30 cellular contexts compared by ENCODE assay signal in the genomic region with DNA sequence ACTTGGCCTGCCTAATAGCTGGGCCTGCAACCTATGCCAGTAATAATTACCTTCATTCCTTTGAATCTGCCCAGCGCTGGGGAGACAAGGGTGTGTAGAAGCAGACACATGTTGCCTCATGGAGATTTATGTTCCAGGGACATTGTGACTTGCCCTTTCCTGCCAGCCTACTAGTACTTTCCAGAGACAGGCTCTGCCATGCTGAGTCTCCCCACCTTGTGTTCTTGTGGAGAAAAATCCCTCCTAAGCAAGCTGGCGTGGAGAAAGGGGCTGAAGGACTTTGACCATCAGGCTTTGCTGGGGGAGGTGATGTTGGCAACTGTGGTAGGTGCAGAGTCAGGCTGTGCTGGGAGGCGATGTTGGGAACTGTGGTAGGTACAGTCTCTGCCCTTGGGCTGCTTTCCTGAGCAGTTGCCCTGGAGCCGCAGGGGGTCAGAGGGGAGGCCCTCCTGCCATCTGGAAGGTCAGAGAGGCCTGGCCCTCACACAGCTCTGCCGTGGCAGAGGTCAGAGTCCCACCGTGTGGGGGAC. TPM values are rescaled to one million over a fixed set of nuclear protein-coding genes. Genes with fewer than 3 reads are reported as not detected.
DNase-seq lines count a peak whose midpoint lies in the region; ATAC-seq, FAIRE-seq and TF ChIP-seq lines count a peak whose summit lies in the region.
"Had no signal": no experiment of that assay in that cellular context is flagged by ENCODE, and none has a peak within 500 bp of the region (broad histone marks: within the 10 kb centered on the region; RNA-seq: fewer than 3 reads in every experiment).

No MANE protein-coding gene starts in this region.

- no peak for TF ChIP-seq RAD21 in GM12878 (IDR thresholded peaks at IDR 0.05; ENCODE audit: insufficient read depth, low read depth, low read length)

- SMC1A ChIA-PET in GM12878 (lab: Charles Lee; ENCODE audit: uncharacterized antibody, unreplicated experiment): interaction anchor here (0.6 to 11.6 kb wide), 19 partner anchors 12 to 223 kb away, joined by 3 to 228 read pairs (median 6); no protein-coding TSS in a partner anchor

- H3K79me2 ChIP-seq in GM12878 (ENCODE audit: control insufficient read depth, insufficient read depth, low read length): peaks cover 85% of the 10 kb centered on the region

- intact Hi-C loops in CD8-positive, alpha-beta T cell (cut with DNase I, micrococcal nuclease): no loop called here
- intact Hi-C loops in GM12878 (cut with micrococcal nuclease; ENCODE audit: unreplicated experiment) (loop anchor here (5.0 kb wide), 1 partner anchor 37 kb away; no protein-coding TSS in a partner anchor), posterior vena cava (cut with DNase I) (loop anchor here in 1 of 2 donors (5.0 kb wide), 1 partner anchor 142 kb away; no protein-coding TSS in a partner anchor)

- no peak for FAIRE-seq in GM12878 (lab: Jason Lieb, UNC)
- FAIRE-seq: astrocyte, islet of Langerhans had no signal

- in situ Hi-C loops in GM12878 (cut with MboI): loop anchor here (10.0 to 25.0 kb wide), 2 partner anchors 595 to 1277 kb away; partner anchors contain the start of genes NEK8, TLCD1 and TRAF4

- H3K4me2 ChIP-seq in GM12878 (ENCODE audit: control insufficient read depth, insufficient read depth): peak overlapping the region; percentile 88
- H3K4me2 ChIP-seq: KMS-11 had no signal

- no peak for ATAC-seq in CD8-positive, alpha-beta T cell
- ATAC-seq in GM12878: 0 out of 3 replicates have a peak, but pooled peaks have one; percentile 2
- ATAC-seq: effector memory CD8-positive, alpha-beta T cell; left ventricle myocardium superior; stimulated activated naive B cell treated with anti-CD40 and anti-IgM and Interleukin-4, amounts not matched to agents 10 μg/mL and 1 μg/mL and 100 μg/mL, for 72 hours had no signal

- peak overlapping the region; percentile 27 for H3K27ac Mint-ChIP-seq in CD8-positive, alpha-beta T cell
- H3K27ac Mint-ChIP-seq: B cell; effector memory CD8-positive, alpha-beta T cell; H9; naive B cell; stimulated activated naive B cell treated with anti-CD40 and anti-IgM and Interleukin-4, amounts not matched to agents 10 μg/mL and 1 μg/mL and 100 μg/mL, for 72 hours had no signal

- TF ChIP-seq EP300 in GM12878 (IDR thresholded peaks at IDR 0.05; ENCODE audit: borderline replicate concordance in 1 of 2, control insufficient read depth in 1 of 2, low read depth in 2 of 2, low read length in 2 of 2): no peak

- no TSS peak for BruUV-seq in GM12878 (replicated peaks; lab: Mats Ljungman, UMichigan)

- CTCF ChIA-PET in CD8-positive, alpha-beta T cell (lab: Charles Lee): interaction anchor here (0.7 to 1.2 kb wide), 3 partner anchors 39 to 142 kb away, joined by 3 read pairs; no protein-coding TSS in a partner anchor
- CTCF ChIA-PET in GM12878 (lab: Yijun Ruan, JAX): interaction anchor here (0.7 to 6.6 kb wide), 8 partner anchors 8 to 142 kb away, joined by 3 to 69 read pairs (median 25); no protein-coding TSS in a partner anchor

- H3K4me3 Mint-ChIP-seq in CD8-positive, alpha-beta T cell: no peak overlapping the region
- H3K4me3 Mint-ChIP-seq: B cell; effector memory CD8-positive, alpha-beta T cell; H9; stimulated activated naive B cell treated with anti-CD40 and anti-IgM and Interleukin-4, amounts not matched to agents 10 μg/mL and 1 μg/mL and 100 μg/mL, for 72 hours had no signal

- peaks cover 2% of the 10 kb centered on the region for H3K36me3 Mint-ChIP-seq in CD8-positive, alpha-beta T cell
- H3K36me3 Mint-ChIP-seq: naive B cell had no signal

- no peak overlapping the region for H3K27ac ChIP-seq in CD8-positive, alpha-beta T cell (ENCODE audit: low read depth, low read length)
- H3K27ac ChIP-seq in GM12878 (ENCODE audit: control insufficient read depth, insufficient read depth): peak overlapping the region; percentile 62
- H3K27ac ChIP-seq: coronary artery, KMS-11, Peyer's patch, suprapubic skin, VCaP had no signal

- H3K9me3 Mint-ChIP-seq in CD8-positive, alpha-beta T cell: no peaks in the 10 kb centered on the region
- H3K9me3 Mint-ChIP-seq: CD4-positive, alpha-beta memory T cell; effector memory CD8-positive, alpha-beta T cell; naive B cell; stimulated activated naive B cell treated with anti-CD40 and anti-IgM and Interleukin-4, amounts not matched to agents 10 μg/mL and 1 μg/mL and 100 μg/mL, for 72 hours had no signal

- peak overlapping the region; percentile 42; the same call in 1 of the 2 replicates for H3K9ac ChIP-seq in GM12878 (ENCODE audit: control insufficient read depth, insufficient read depth, low read length)
- H3K9ac ChIP-seq: KMS-11 had no signal

- no peaks in the 10 kb centered on the region for H4K20me1 ChIP-seq in GM12878 (ENCODE audit: control insufficient read depth, insufficient read depth)

- TF ChIP-seq CTCF in CD8-positive, alpha-beta T cell (IDR thresholded peaks at IDR 0.05): no peak
- TF ChIP-seq CTCF in GM12878 (IDR thresholded peaks at IDR 0.05 in 2 of 3, conservative IDR thresholded peaks at IDR 0.05 in 1 of 3; ENCODE audit: control insufficient read depth in 2 of 3, extremely low read depth in 1 of 3, insufficient read depth in 1 of 3, low read depth in 3 of 3, low read length in 3 of 3): no peak

- no peaks in the 10 kb centered on the region for H3K27me3 Mint-ChIP-seq in CD8-positive, alpha-beta T cell (ENCODE audit: low read depth)
- H3K27me3 Mint-ChIP-seq: B cell; CD4-positive, alpha-beta memory T cell; effector memory CD8-positive, alpha-beta T cell; naive B cell; stimulated activated naive B cell treated with anti-CD40 and anti-IgM and Interleukin-4, amounts not matched to agents 10 μg/mL and 1 μg/mL and 100 μg/mL, for 72 hours had no signal

- H2AFZ ChIP-seq in GM12878 (ENCODE audit: control insufficient read depth, low read depth, low read length): no peak overlapping the region

- 78% methylated on average over 6 of the region's 6 CpGs for WGBS in GM12878 (ENCODE audit: insufficient coverage, insufficient replicate concordance, low lambda C conversion rate, missing lambda C conversion rate)

- H3K27me3 ChIP-seq in CD8-positive, alpha-beta T cell (ENCODE audit: insufficient read depth, low read length): no peaks in the 10 kb centered on the region
- H3K27me3 ChIP-seq in GM12878 (replicated peaks in 1 of 2; ENCODE audit: control insufficient read depth in 2 of 2, insufficient read depth in 2 of 2, low read length in 1 of 2): no peaks in the 10 kb centered on the region
- H3K27me3 ChIP-seq: Peyer's patch, suprapubic skin had no signal

- DNase-seq in CD8-positive, alpha-beta T cell: no peak
- DNase-seq in GM12878 (ENCODE audit: low read depth, low spot score) (no peak), islet precursor cell (peak; percentile 62), posterior vena cava (ENCODE audit: low spot score) (peak; percentile 64), NOMO-1 treated with DMSO at 0.1 percent for 48 hours (lab: John Stamatoyannopoulos, UW; ENCODE audit: unreplicated experiment) (no peak), D341Med (ENCODE audit: low spot score) (no peak)
- no peak for DNase-seq in stimulated activated CD4-positive, alpha-beta T cell treated with anti-CD3 and anti-CD28 coated beads, Interleukin-4, amount 100 ng/mL, for 1 hour
- DNase-seq: activated CD4-positive, alpha-beta T cell treated with anti-CD3 and anti-CD28 coated beads for 4 hours; activated T-cell treated with anti-CD3 and anti-CD28 coated beads, Interleukin-2, amount 50 U/mL, for 48 hours; CD4-positive, alpha-beta memory T cell; effector memory CD8-positive, alpha-beta T cell; H9; left ventricle myocardium superior; midbrain; naive B cell; NCI-H146; NCI-H345; NCI-H774; nucleus accumbens; Peyer's patch; SHP77 treated with DMSO at 0.1 percent for 48 hours; stimulated activated naive B cell treated with anti-CD40 and anti-IgM and Interleukin-4, amounts not matched to agents 10 μg/mL and 1 μg/mL and 100 μg/mL, for 72 hours; T-helper 9 cell had no signal

- POLR2A ChIA-PET in CD8-positive, alpha-beta T cell (lab: Charles Lee): no interaction called here
- POLR2A ChIA-PET in GM12878 (lab: Charles Lee): interaction anchor here (1.1 to 13.1 kb wide), 7 partner anchors 11 to 86 kb away, joined by 3 to 143 read pairs (median 8); no protein-coding TSS in a partner anchor

- peaks cover 23% of the 10 kb centered on the region for H3K4me1 ChIP-seq in CD8-positive, alpha-beta T cell (ENCODE audit: insufficient read depth, low read length)
- H3K4me1 ChIP-seq in GM12878 (ENCODE audit: control insufficient read depth, insufficient read depth, low read length): peaks cover 43% of the 10 kb centered on the region

- TF ChIP-seq POLR2A in GM12878 (IDR thresholded peaks at IDR 0.05; ENCODE audit: low read depth, low read length): no peak

- RAD21 ChIA-PET in GM12878 (lab: Charles Lee; ENCODE audit: unreplicated experiment): interaction anchor here (0.8 to 9.7 kb wide), 12 partner anchors 12 to 224 kb away, joined by 3 to 229 read pairs (median 5); no protein-coding TSS in a partner anchor

- H3K4me1 Mint-ChIP-seq in CD8-positive, alpha-beta T cell (ENCODE audit: low read depth): peaks cover 35% of the 10 kb centered on the region

- H3K4me3 ChIP-seq in CD8-positive, alpha-beta T cell (ENCODE audit: low read depth, low read length): no peak overlapping the region
- H3K4me3 ChIP-seq in GM12878: peak overlapping the region; percentile 89
- H3K4me3 ChIP-seq: coronary artery, Peyer's patch, suprapubic skin had no signal

- H3K9me3 ChIP-seq in CD8-positive, alpha-beta T cell (ENCODE audit: low read length): no peaks in the 10 kb centered on the region
- no peaks in the 10 kb centered on the region for H3K9me3 ChIP-seq in GM12878 (replicated peaks; ENCODE audit: control insufficient read depth, insufficient read depth, low read length)
- H3K9me3 ChIP-seq: Peyer's patch, suprapubic skin had no signal

- H3K36me3 ChIP-seq in CD8-positive, alpha-beta T cell (ENCODE audit: insufficient read depth, low read length): no peaks in the 10 kb centered on the region
- H3K36me3 ChIP-seq in GM12878 (ENCODE audit: control insufficient read depth in 2 of 2, insufficient read depth in 2 of 2, low read length in 1 of 2): peaks cover 0 to 1% of the 10 kb centered on the region in 2 experiments; a peak in 2 of 4 replicates
- H3K36me3 ChIP-seq: Peyer's patch, suprapubic skin had no signal

RNA-seq across cellular contexts. Expression of gene KSR1, which starts 4.0 kb away (rescaled TPM):
- total RNA-seq in CD8-positive, alpha-beta T cell: 10 to 100 TPM; 23.3 to 25.6 TPM
- total RNA-seq in GM12878 (2013; cell fraction: nucleolus; rRNA removed): 502 and 598 TPM in 2 replicates
- 21.4 and 26.1 TPM in 2 replicates for total RNA-seq in GM12878 (2014; rRNA removed)
- 19.7 and 20.1 TPM in 2 replicates for total RNA-seq in GM12878 (2014; rRNA removed; fragmentation: Illumina TruSeq; extraction: Trizol)
- total RNA-seq in GM12878 (2021): 60.7 and 64.9 TPM in 2 replicates
- 9.6 TPM for polyA plus RNA-seq in GM12878 (2011; ENCODE audit: low read depth)
- 48.2 and 66.6 TPM in 2 replicates for polyA plus RNA-seq in GM12878 (2011; rRNA removed)
- 61.2 and 63.3 TPM in 2 replicates for polyA plus RNA-seq in GM12878 (2011; cell fraction: cytosol; rRNA removed)
- 337 and 354 TPM in 2 replicates for polyA plus RNA-seq in GM12878 (2011; cell fraction: nucleus; rRNA removed)
- 14.1 and 24.0 TPM in 2 replicates for polyA plus RNA-seq in GM12878 (2012)
- polyA plus RNA-seq in GM12878 (2014; fragmentation: Illumina TruSeq; extraction: Trizol): 29.2 and 44.1 TPM in 2 replicates
- polyA plus RNA-seq in GM12878 (2014; fragmentation: Nextera tagmentation; extraction: Ambion mirVana): 1 to 10 TPM in 1 of 2 experiments, under 1 TPM in 1; 0.97 to 1.7 TPM
- polyA plus RNA-seq in GM12878 (2014; rRNA removed): 44.7 and 47.2 TPM in 2 replicates
- 10 to 100 TPM; 17.5 to 18.3 TPM for polyA plus RNA-seq in GM12878 (2016; fragmentation: Nextera tagmentation; extraction: Ambion mirVana)
- polyA minus RNA-seq in GM12878 (2011; rRNA and poly(A)+ RNA removed): 99.3 and 144 TPM in 2 replicates
- polyA minus RNA-seq in GM12878 (2011; cell fraction: cytosol; rRNA and poly(A)+ RNA removed): 35.6 and 42.5 TPM in 2 replicates
- polyA minus RNA-seq in GM12878 (2011; cell fraction: nucleus; rRNA and poly(A)+ RNA removed): 107 and 177 TPM in 2 replicates
- total RNA-seq in posterior vena cava: 10 to 100 TPM; 30.3 to 35.5 TPM

Comparison
In these comparisons a context has a peak if more than half of its experiments do, and no peak if none do; other contexts are left out.
1. DNase-seq: peak in islet precursor cell (single experiment) and posterior vena cava (single experiment); none in CD8-positive, alpha-beta T cell (0 of 7), GM12878 (single experiment), NOMO-1 treated with DMSO at 0.1 percent for 48 hours (single experiment), D341Med (single experiment) and stimulated activated CD4-positive, alpha-beta T cell treated with anti-CD3 and anti-CD28 coated beads, Interleukin-4, amount 100 ng/mL, for 1 hour (single experiment).